In genomic region chr3:122508944-122509343, GRCh38 we compare ENCODE assay signal across 8 cellular contexts. TPM values are rescaled to one million over a fixed set of nuclear protein-coding genes. Genes with fewer than 3 reads are reported as not detected.
DNase-seq lines count a peak whose midpoint lies in the region; ATAC-seq and TF ChIP-seq lines count a peak whose summit lies in the region.
"Not testable (repeated sequence)": the region's sequence is repeated elsewhere in the genome, so short reads cannot be mapped to it uniquely, and the experiment has no call there.

No MANE protein-coding gene starts in this region.

- not testable (repeated sequence) for H2AFZ ChIP-seq in trophoblast cell (ENCODE audit: insufficient read depth, low read length, poor library complexity)

- not testable (repeated sequence) for H3K4me2 ChIP-seq in trophoblast cell (ENCODE audit: low read length)

- H3K23ac ChIP-seq in trophoblast cell (ENCODE audit: low read length): not testable (repeated sequence)

- POLR2A ChIA-PET in activated CD8-positive, alpha-beta T cell treated with anti-CD3 and anti-CD28 coated beads for 36 hours (lab: Charles Lee): interaction anchor here (0.5 to 1.6 kb wide), 3 partner anchors 10 to 71 kb away, joined by 3 to 4 read pairs (median 3); no protein-coding TSS in a partner anchor
- POLR2A ChIA-PET in MCF 10A (lab: Yijun Ruan, JAX): interaction anchor here (1.2 to 10.6 kb wide), 5 partner anchors 10 to 125 kb away, joined by 3 to 144 read pairs (median 4); partner anchors contain the start of gene FAM162A

- H3K79me2 ChIP-seq in trophoblast cell (ENCODE audit: control insufficient read depth, insufficient read depth, low read length, poor library complexity): peaks cover 14% of the 10 kb centered on the region

- DNase-seq in GM06990 (ENCODE audit: extremely low read depth, insufficient read length) (peak; percentile 29), H4 (ENCODE audit: low spot score) (peak; percentile 93), MG63 (peak; percentile 92), MCF 10A (ENCODE audit: unreplicated experiment) (peak; percentile 86), glomerular visceral epithelial cell (ENCODE audit: extremely low spot score) (peak; percentile 90), stomach (peak; percentile 69)
- not testable (repeated sequence) for DNase-seq in activated CD8-positive, alpha-beta T cell treated with anti-CD3 and anti-CD28 coated beads for 36 hours; trophoblast cell

- not testable (repeated sequence) for H2BK12ac ChIP-seq in trophoblast cell (ENCODE audit: low read length)

- TF ChIP-seq CTCF in GM06990 (IDR thresholded peaks at IDR 0.05; ENCODE audit: insufficient read depth, low read length, poor library complexity, severe bottlenecking); activated CD8-positive, alpha-beta T cell treated with anti-CD3 and anti-CD28 coated beads for 36 hours (IDR thresholded peaks at IDR 0.05); MCF 10A (IDR thresholded peaks at IDR 0.05; ENCODE audit: unreplicated experiment); stomach (IDR thresholded peaks at IDR 0.05): not testable (repeated sequence)

- H3K27me3 Mint-ChIP-seq in activated CD8-positive, alpha-beta T cell treated with anti-CD3 and anti-CD28 coated beads for 36 hours; MCF 10A (ENCODE audit: insufficient read depth, unreplicated experiment): not testable (repeated sequence)

- not testable (repeated sequence) for H3K79me1 ChIP-seq in trophoblast cell (ENCODE audit: low read length)

- no CpG with 5 or more reads among the region's 9 CpGs for whole genome bisulfite sequencing in trophoblast cell (ENCODE audit: extremely low coverage, insufficient coverage, insufficient read length)
- 31 to 61% (median 56%) methylated on average over 9 of the region's 9 CpGs for WGBS in stomach, 5 donors

- H2BK5ac ChIP-seq in trophoblast cell (ENCODE audit: low read depth, low read length, poor library complexity): not testable (repeated sequence)

- not testable (repeated sequence) for ATAC-seq in activated CD8-positive, alpha-beta T cell treated with anti-CD3 and anti-CD28 coated beads for 36 hours

- H3K4ac ChIP-seq in trophoblast cell (ENCODE audit: low read depth, low read length): peak overlapping the region; percentile 94

- H3K27ac Mint-ChIP-seq in activated CD8-positive, alpha-beta T cell treated with anti-CD3 and anti-CD28 coated beads for 36 hours: peak overlapping the region; percentile 59
- H3K27ac Mint-ChIP-seq in MCF 10A (ENCODE audit: low read depth, unreplicated experiment): peak overlapping the region; percentile 67

- H2BK120ac ChIP-seq in trophoblast cell (ENCODE audit: insufficient read depth, low read length, poor library complexity): not testable (repeated sequence)

- not testable (repeated sequence) for H3K27me3 ChIP-seq in GM06990 (replicated peaks; ENCODE audit: control insufficient read depth, insufficient read depth, low read length); MG63; trophoblast cell (ENCODE audit: insufficient read depth, low read length); stomach

- not testable (repeated sequence) for H3K4me3 ChIP-seq in GM06990 (replicated peaks; ENCODE audit: low read depth, low read length); MG63; trophoblast cell (ENCODE audit: low read depth, low read length); stomach

- H3K4me1 ChIP-seq in trophoblast cell (ENCODE audit: control insufficient read depth in 1 of 2, insufficient read depth in 2 of 2, low read length in 2 of 2): not testable (repeated sequence)
- H3K4me1 ChIP-seq in stomach: peaks cover 21 to 80% (median 51%) of the 10 kb centered on the region in 4 donors

- H4K8ac ChIP-seq in trophoblast cell (ENCODE audit: low read depth, low read length): not testable (repeated sequence)

- not testable (repeated sequence) for TF ChIP-seq POLR2A in stomach (IDR thresholded peaks at IDR 0.05)

- H3K4me1 Mint-ChIP-seq in activated CD8-positive, alpha-beta T cell treated with anti-CD3 and anti-CD28 coated beads for 36 hours (ENCODE audit: low read depth): peaks cover 66% of the 10 kb centered on the region
- H3K4me1 Mint-ChIP-seq in MCF 10A (ENCODE audit: insufficient read depth, unreplicated experiment): peaks cover 45% of the 10 kb centered on the region

- not testable (repeated sequence) for H4K12ac ChIP-seq in trophoblast cell (ENCODE audit: low read depth, low read length)

- not testable (repeated sequence) for H3K9me3 ChIP-seq in MG63; trophoblast cell (ENCODE audit: insufficient read depth, low read depth, low read length); stomach

- TF ChIP-seq EP300 in stomach (IDR thresholded peaks at IDR 0.05): not testable (repeated sequence)

- H3K27ac ChIP-seq in trophoblast cell (ENCODE audit: low read depth, low read length): not testable (repeated sequence)
- H3K27ac ChIP-seq in stomach: peak overlapping the region; percentile 2 to 50 (median 45)

- not testable (repeated sequence) for H4K91ac ChIP-seq in trophoblast cell (ENCODE audit: low read depth, low read length)

- H3K18ac ChIP-seq in trophoblast cell (ENCODE audit: low read length): not testable (repeated sequence)

- CTCF ChIA-PET in activated CD8-positive, alpha-beta T cell treated with anti-CD3 and anti-CD28 coated beads for 36 hours (lab: Charles Lee): interaction anchor here (0.8 to 1.3 kb wide), 4 partner anchors 12 to 170 kb away, joined by 3 read pairs; no protein-coding TSS in a partner anchor
- CTCF ChIA-PET in MCF 10A (lab: Yijun Ruan, JAX): interaction anchor here (1.2 kb wide), 2 partner anchors 15 to 49 kb away, joined by 3 to 4 read pairs; no protein-coding TSS in a partner anchor

- intact Hi-C loops in activated CD8-positive, alpha-beta T cell treated with anti-CD3 and anti-CD28 coated beads for 36 hours (cut with micrococcal nuclease); MCF 10A (cut with micrococcal nuclease); stomach (cut with DNase I; ENCODE audit: low total_unique reads): not testable (repeated sequence)

- H3K4me3 Mint-ChIP-seq in activated CD8-positive, alpha-beta T cell treated with anti-CD3 and anti-CD28 coated beads for 36 hours; MCF 10A (ENCODE audit: unreplicated experiment): not testable (repeated sequence)

- H3K36me3 Mint-ChIP-seq in activated CD8-positive, alpha-beta T cell treated with anti-CD3 and anti-CD28 coated beads for 36 hours (ENCODE audit: low read depth): peaks cover 38% of the 10 kb centered on the region
- H3K36me3 Mint-ChIP-seq in MCF 10A (ENCODE audit: insufficient read depth, unreplicated experiment): not testable (repeated sequence)

- BruUV-seq in MCF 10A (replicated peaks; lab: Mats Ljungman, UMichigan): not testable (repeated sequence)

- H3K9ac ChIP-seq in trophoblast cell (ENCODE audit: low read length): not testable (repeated sequence)

- not testable (repeated sequence) for H2AK5ac ChIP-seq in trophoblast cell (ENCODE audit: low read length)

- not testable (repeated sequence) for H3K36me3 ChIP-seq in GM06990 (ENCODE audit: control insufficient read depth, insufficient read depth, low read length); trophoblast cell (ENCODE audit: control insufficient read depth in 1 of 2, insufficient read depth in 2 of 2, low read length in 2 of 2); stomach
- peaks cover 46% of the 10 kb centered on the region for H3K36me3 ChIP-seq in MG63

- H3K9me3 Mint-ChIP-seq in activated CD8-positive, alpha-beta T cell treated with anti-CD3 and anti-CD28 coated beads for 36 hours; MCF 10A (ENCODE audit: unreplicated experiment): not testable (repeated sequence)

- H3K14ac ChIP-seq in trophoblast cell (ENCODE audit: low read length): not testable (repeated sequence)

RNA-seq across cellular contexts. Expression of gene KPNA1, which starts 5.8 kb away (rescaled TPM):
- total RNA-seq in H4 (2014; rRNA removed; shearing (Covaris generic)): 43.5 and 67.2 TPM in 2 replicates
- 102 and 126 TPM in 2 replicates for total RNA-seq in MG63 (2014; rRNA removed; shearing (Covaris generic); ENCODE audit: low replicate concordance)
- 10 to 100 TPM; 46.6 to 47.4 TPM for total RNA-seq in activated CD8-positive, alpha-beta T cell treated with anti-CD3 and anti-CD28 coated beads for 36 hours
- total RNA-seq in MCF 10A (2022) (101 and 104 TPM in 2 replicates), stomach (10 to 100 TPM; 28.4 to 88.4 (median 52.5) TPM)
- 53.7 and 54.8 TPM in 2 replicates for polyA plus RNA-seq in trophoblast cell (2013)
- polyA plus RNA-seq in stomach: 10 to 100 TPM in 1 of 3 donors, 1 to 10 TPM in 2; 6.7 to 10.1 (median 8.3) TPM

RNA-seq across cellular contexts. Expression of gene PARP9, which starts 55.2 kb away (rescaled TPM):
- total RNA-seq in H4 (2014; rRNA removed; shearing (Covaris generic)): 57.9 and 67.5 TPM in 2 replicates
- 20.8 and 40.0 TPM in 2 replicates for total RNA-seq in MG63 (2014; rRNA removed; shearing (Covaris generic); ENCODE audit: low replicate concordance)
- total RNA-seq in activated CD8-positive, alpha-beta T cell treated with anti-CD3 and anti-CD28 coated beads for 36 hours: 10 to 100 TPM; 17.8 to 18.5 TPM
- 6.3 and 11.9 TPM in 2 replicates for total RNA-seq in MCF 10A (2022)
- 1.2 TPM in 2 replicates for polyA plus RNA-seq in trophoblast cell (2013)
- total RNA-seq in stomach: 10 to 100 TPM in 4 of 5 donors, 1 to 10 TPM in 1; 1.4 to 42.6 (median 23.9) TPM
- 10 to 100 TPM; 19.5 to 26.5 (median 21.4) TPM for polyA plus RNA-seq in stomach

RNA-seq across cellular contexts. Expression of gene DTX3L, which starts 55.2 kb away (rescaled TPM):
- 45.9 and 53.2 TPM in 2 replicates for total RNA-seq in H4 (2014; rRNA removed; shearing (Covaris generic))
- 28.4 and 39.3 TPM in 2 replicates for total RNA-seq in MG63 (2014; rRNA removed; shearing (Covaris generic); ENCODE audit: low replicate concordance)
- total RNA-seq in activated CD8-positive, alpha-beta T cell treated with anti-CD3 and anti-CD28 coated beads for 36 hours: 10 to 100 TPM; 22.1 to 25.9 TPM
- total RNA-seq in MCF 10A (2022): 19.0 and 19.1 TPM in 2 replicates
- polyA plus RNA-seq in trophoblast cell (2013): 2.6 and 2.8 TPM in 2 replicates
- 10 to 100 TPM in 4 of 5 donors, 1 to 10 TPM in 1; 5.8 to 29.0 (median 26.1) TPM for total RNA-seq in stomach
- polyA plus RNA-seq in stomach: 10 to 100 TPM in 2 of 3 donors, 1 to 10 TPM in 1; 9.2 to 11.2 (median 10.5) TPM
